ENCODE assay signal across 30 cellular contexts in genomic region chr6:88480822-88481221, GRCh38.
"Had no signal": no experiment of that assay in that cellular context is flagged by ENCODE, and none has a peak within 500 bp of the region (broad histone marks: within the 10 kb centered on the region; RNA-seq: fewer than 3 reads in every experiment).

No MANE protein-coding gene starts in this region.

- H3K27me3 Mint-ChIP-seq: activated CD4-positive, alpha-beta T cell treated with anti-CD3 and anti-CD28 coated beads, Interleukin-2, amount 10 ng/mL, durations not matched to agents 7 days and 5 days; activated naive CD8-positive, alpha-beta T cell treated with anti-CD3 and anti-CD28 coated beads, Interleukin-2, amount 10 ng/mL, durations not matched to agents 7 days and 5 days had no signal

- H3K4me3 Mint-ChIP-seq: activated CD4-positive, alpha-beta T cell treated with anti-CD3 and anti-CD28 coated beads for 36 hours; activated CD4-positive, alpha-beta T cell treated with anti-CD3 and anti-CD28 coated beads, Interleukin-2, amount 10 ng/mL, durations not matched to agents 7 days and 5 days; activated CD8-positive, alpha-beta T cell treated with anti-CD3 and anti-CD28 coated beads, Interleukin-2, amount 10 ng/mL, durations not matched to agents 7 days and 5 days; activated naive CD4-positive, alpha-beta T cell treated with anti-CD3 and anti-CD28 coated beads, Interleukin-2, amount 50 U/mL, for 24 hours; activated naive CD8-positive, alpha-beta T cell treated with anti-CD3 and anti-CD28 coated beads, Interleukin-2, amount 10 ng/mL, durations not matched to agents 7 days and 5 days; activated T-cell treated with anti-CD3 and anti-CD28 coated beads, Interleukin-2, amount 50 U/mL, for 24 hours had no signal

- H3K36me3 ChIP-seq: ascending aorta, MG63, SJCRH30 had no signal

- H3K27ac ChIP-seq: ascending aorta, SJCRH30, SK-N-MC had no signal

- H3K4me3 ChIP-seq: ascending aorta, MG63, SJCRH30, SK-N-MC had no signal

- H3K36me3 Mint-ChIP-seq: activated naive CD4-positive, alpha-beta T cell treated with anti-CD3 and anti-CD28 coated beads, Interleukin-2, amount 50 U/mL, for 24 hours; activated naive CD8-positive, alpha-beta T cell treated with anti-CD3 and anti-CD28 coated beads, Interleukin-2, amount 10 ng/mL, durations not matched to agents 7 days and 5 days had no signal

- H3K27ac Mint-ChIP-seq: activated CD4-positive, alpha-beta T cell treated with anti-CD3 and anti-CD28 coated beads for 36 hours; activated CD4-positive, alpha-beta T cell treated with anti-CD3 and anti-CD28 coated beads, Interleukin-2, amount 10 ng/mL, durations not matched to agents 7 days and 5 days; activated CD8-positive, alpha-beta T cell treated with anti-CD3 and anti-CD28 coated beads, Interleukin-2, amount 10 ng/mL, durations not matched to agents 7 days and 5 days; activated naive CD4-positive, alpha-beta T cell treated with anti-CD3 and anti-CD28 coated beads, Interleukin-2, amount 50 U/mL, for 24 hours; activated naive CD8-positive, alpha-beta T cell treated with anti-CD3 and anti-CD28 coated beads, Interleukin-2, amount 10 ng/mL, durations not matched to agents 7 days and 5 days; activated T-cell treated with anti-CD3 and anti-CD28 coated beads, Interleukin-2, amount 50 U/mL, for 24 hours; activated T-helper 2 cell treated with anti-CD3 and anti-CD28 coated beads, Interferon-gamma antibody, Interleukin-2, Interleukin-4, amounts not matched to agents 10 μg/mL and 5 μg/mL and 100 μg/mL, durations not matched to agents 14 hours and 24 hours and 36 hours had no signal

- DNase-seq: activated CD4-positive, alpha-beta T cell treated with anti-CD3 and anti-CD28 coated beads for 36 hours; activated CD4-positive, alpha-beta T cell treated with anti-CD3 and anti-CD28 coated beads, Interleukin-2, amount 10 ng/mL, durations not matched to agents 7 days and 5 days; activated CD4-positive, alpha-beta T cell treated with anti-CD3 and anti-CD28 coated beads, Interleukin-2, amount 50 U/mL, for 48 hours; activated CD8-positive, alpha-beta T cell treated with anti-CD3 and anti-CD28 coated beads, Interleukin-2, amount 10 ng/mL, durations not matched to agents 7 days and 5 days; activated gamma-delta T cell; activated naive CD4-positive, alpha-beta T cell treated with Interleukin-2 at 50 U/mL for 16 hours; activated naive CD8-positive, alpha-beta T cell treated with anti-CD3 and anti-CD28 coated beads, Interleukin-2, amount 10 ng/mL, durations not matched to agents 7 days and 5 days; activated T-cell treated with anti-CD3 and anti-CD28 coated beads, Interleukin-2, amount 50 U/mL, for 24 hours; amygdala; caudate nucleus; cerebellar nuclear complex; Kasumi-1; KG1; MG63; NCI-H1048; NCI-H1105 treated with DMSO at 0.1 percent for 48 hours; NCI-H1436; NCI-H1694; NCI-H1930; NCI-H2081 treated with DMSO at 0.1 percent for 48 hours; NCI-H510A; SHP77; SJCRH30; T1000 had no signal

- H3K4me1 Mint-ChIP-seq: activated CD4-positive, alpha-beta T cell treated with anti-CD3 and anti-CD28 coated beads for 36 hours; activated CD4-positive, alpha-beta T cell treated with anti-CD3 and anti-CD28 coated beads, Interleukin-2, amount 10 ng/mL, durations not matched to agents 7 days and 5 days; activated naive CD4-positive, alpha-beta T cell treated with anti-CD3 and anti-CD28 coated beads, Interleukin-2, amount 50 U/mL, for 24 hours; activated naive CD8-positive, alpha-beta T cell treated with anti-CD3 and anti-CD28 coated beads, Interleukin-2, amount 10 ng/mL, durations not matched to agents 7 days and 5 days had no signal

- H3K9me3 ChIP-seq: MG63 had no signal

- H3K9me3 Mint-ChIP-seq: activated naive CD4-positive, alpha-beta T cell treated with anti-CD3 and anti-CD28 coated beads, Interleukin-2, amount 50 U/mL, for 24 hours; activated naive CD8-positive, alpha-beta T cell treated with anti-CD3 and anti-CD28 coated beads, Interleukin-2, amount 10 ng/mL, durations not matched to agents 7 days and 5 days had no signal

- ATAC-seq: activated CD4-positive, alpha-beta T cell treated with anti-CD3 and anti-CD28 coated beads for 36 hours; activated CD4-positive, CD25-positive, alpha-beta regulatory T cell treated with anti-CD3 and anti-CD28 coated beads, Interleukin-2, amount 50 U/mL, for 24 hours; activated CD8-positive, alpha-beta T cell treated with anti-CD3 and anti-CD28 coated beads, Interleukin-2, amount 10 ng/mL, durations not matched to agents 7 days and 5 days; Panc1 had no signal

- H3K27me3 ChIP-seq: ascending aorta, MG63, SJCRH30 had no signal
